Comparison of ENCODE assay signal across 18 cellular contexts in the genomic region with DNA sequence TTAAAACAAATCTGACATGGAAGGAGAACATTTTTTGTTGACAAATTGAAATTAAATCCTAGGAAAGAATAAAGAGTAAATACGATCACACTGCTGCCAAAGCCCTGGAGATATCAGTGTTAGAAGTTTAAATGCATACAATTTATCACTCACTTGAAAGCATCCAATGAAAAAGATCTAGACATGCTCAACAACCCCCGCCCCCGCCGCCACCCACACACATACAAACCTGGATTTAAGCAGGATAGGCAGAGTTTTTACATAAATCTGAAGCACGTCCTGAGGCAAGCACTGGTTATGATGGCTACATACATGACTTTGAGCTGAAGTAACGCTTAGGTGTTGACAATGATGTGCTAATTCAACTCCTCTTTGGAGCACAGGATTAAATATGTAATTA. TPM values are rescaled to one million over a fixed set of nuclear protein-coding genes. Genes with fewer than 3 reads are reported as not detected.
DNase-seq lines count a peak whose midpoint lies in the region; ATAC-seq, FAIRE-seq and TF ChIP-seq lines count a peak whose summit lies in the region.
"Had no signal": no experiment of that assay in that cellular context is flagged by ENCODE, and none has a peak within 500 bp of the region (broad histone marks: within the 10 kb centered on the region; RNA-seq: fewer than 3 reads in every experiment).

No MANE protein-coding gene starts in this region.

- H3K9ac ChIP-seq in K562 (ENCODE audit: insufficient read depth in 1 of 2, low read depth in 2 of 2, low read length in 2 of 2), result no peak overlapping the region

- ATAC-seq in K562, result no peak
- no peak for ATAC-seq in sciatic nerve
- ATAC-seq: CD8-positive, alpha-beta T cell; GM23338; HCT116 had no signal

- H3K27me3 ChIP-seq in K562 (ENCODE audit: control insufficient read depth in 2 of 2, insufficient read depth in 2 of 2, low read length in 2 of 2), result no peaks in the 10 kb centered on the region; a peak in 2 of 5 replicates

- H3K4me1 Mint-ChIP-seq in nephron progenitor cell, result peaks cover 10% of the 10 kb centered on the region

- TF ChIP-seq RAD21 in K562 (CRISPR knock-in tag; conservative IDR thresholded peaks at IDR 0.05 in 1 of 2, IDR thresholded peaks at IDR 0.05 in 1 of 2), result no peak

- no peak for TF ChIP-seq EP300 in K562 (IDR thresholded peaks at IDR 0.05; ENCODE audit: low read length)

- in situ Hi-C loops in K562 (cut with MboI), result no loop called here
- in situ Hi-C loops in KBM-7 (cut with MboI; ENCODE audit: low pct_unique_long_range_greater_than_20kb, low sequenced_read_pairs), result no loop called here

- H3K9me3 Mint-ChIP-seq in nephron progenitor cell, result no peaks in the 10 kb centered on the region
- H3K9me3 Mint-ChIP-seq: CD8-positive, alpha-beta T cell; GM23338; H9; HFFc6 had no signal

- no peak overlapping the region for H3K4me3 Mint-ChIP-seq in nephron progenitor cell
- H3K4me3 Mint-ChIP-seq: CD8-positive, alpha-beta T cell; GM23338; H9; HFFc6 had no signal

- WGBS in K562 (ENCODE audit: insufficient coverage, low coverage, missing lambda C conversion rate), result 0% methylated on average over 6 of the region's 6 CpGs

- no peaks in the 10 kb centered on the region for H3K9me1 ChIP-seq in K562 (ENCODE audit: control insufficient read depth, insufficient read depth, low read length)

- H3K36me3 ChIP-seq in HEK293 (ENCODE audit: control insufficient read depth in 2 of 2, insufficient read depth in 1 of 2, low read length in 2 of 2) (no peaks in the 10 kb centered on the region), K562 (ENCODE audit: control insufficient read depth, insufficient read depth, low read length) (no peaks in the 10 kb centered on the region)

- CTCF ChIA-PET in HEK293 (lab: Yijun Ruan, JAX), result interaction anchor here (0.6 to 2.7 kb wide), 4 partner anchors 150 to 296 kb away, joined by 3 to 9 read pairs (median 5); no protein-coding TSS in a partner anchor
- CTCF ChIA-PET in K562 (lab: Yijun Ruan, JAX; ENCODE audit: low intra/inter-chr PET ratio), result interaction anchor here (0.7 kb wide), 1 partner anchor 330 kb away, joined by 3 read pairs; no protein-coding TSS in a partner anchor

- TF ChIP-seq CTCF in HEK293 (tag by site-specific recombination; IDR thresholded peaks at IDR 0.05) (no peak), K562 (IDR thresholded peaks at IDR 0.05 in 2 of 3, conservative IDR thresholded peaks at IDR 0.05 in 1 of 3; ENCODE audit: insufficient read depth in 2 of 3, low read depth in 1 of 3, low read length in 3 of 3) (no peak), nephron progenitor cell (IDR thresholded peaks at IDR 0.05) (no peak)

- H3K9me3 ChIP-seq in HEK293 (ENCODE audit: control insufficient read depth, insufficient read depth, low read depth, low read length) (no peaks in the 10 kb centered on the region), K562 (replicated peaks; ENCODE audit: control insufficient read depth, insufficient read depth, low read depth, low read length) (no peaks in the 10 kb centered on the region)
- H3K9me3 ChIP-seq: Caco-2 had no signal

- H3K4me2 ChIP-seq in K562 (ENCODE audit: insufficient read depth, low read length), result no peak overlapping the region
- H3K4me2 ChIP-seq: GM23338 had no signal

- no peak for FAIRE-seq in K562 (lab: Jason Lieb, UNC)
- FAIRE-seq: GM19239 had no signal

- H3K27ac Mint-ChIP-seq in nephron progenitor cell, result no peak overlapping the region
- H3K27ac Mint-ChIP-seq: CD8-positive, alpha-beta T cell; GM23338; H9; HFFc6 had no signal

- H3K4me1 ChIP-seq in HEK293 (ENCODE audit: control insufficient read depth, insufficient read depth, low read length) (peaks cover 2% of the 10 kb centered on the region; the same call in 1 of the 2 replicates), K562 (replicated peaks in 1 of 2; ENCODE audit: control insufficient read depth in 2 of 2, insufficient read depth in 2 of 2, low read length in 2 of 2) (no peaks in the 10 kb centered on the region)
- H3K4me1 ChIP-seq: Caco-2 had no signal

- H3K4me3 ChIP-seq in HEK293 (ENCODE audit: low read depth, low read length), result no peak overlapping the region
- H3K4me3 ChIP-seq in K562, result no peak overlapping the region
- H3K4me3 ChIP-seq: GM23338 had no signal

- H2AFZ ChIP-seq in K562 (ENCODE audit: low read depth, low read length), result no peak overlapping the region
- H2AFZ ChIP-seq: GM23338 had no signal

- no peaks in the 10 kb centered on the region for H4K20me1 ChIP-seq in K562 (replicated peaks; ENCODE audit: control insufficient read depth, insufficient read depth, low read length)

- no peaks in the 10 kb centered on the region for H3K79me2 ChIP-seq in K562 (ENCODE audit: control insufficient read depth, insufficient read depth, low read length)

- BruUV-seq in K562 (replicated peaks; lab: Mats Ljungman, UMichigan), result no TSS peak

- POLR2A ChIA-PET in HEK293 (lab: Yijun Ruan, JAX), result interaction anchor here (0.6 to 1.4 kb wide), 2 partner anchors 8 to 303 kb away, joined by 3 read pairs; no protein-coding TSS in a partner anchor
- POLR2A ChIA-PET in K562 (lab: Yijun Ruan, JAX), result no interaction called here

- H3K27me3 Mint-ChIP-seq in nephron progenitor cell (ENCODE audit: low read depth, poor library complexity), result peaks cover 11% of the 10 kb centered on the region

- no peaks in the 10 kb centered on the region for H3K36me3 Mint-ChIP-seq in nephron progenitor cell (ENCODE audit: low read depth)

- TF ChIP-seq POLR2A in K562 (conservative IDR thresholded peaks at IDR 0.05), result no peak

- H3K27ac ChIP-seq in HEK293 (ENCODE audit: extremely low read depth, low read depth, low read length) (no peak overlapping the region), K562 (ENCODE audit: extremely low read depth, low read depth, low read length) (no peak overlapping the region)

- intact Hi-C loops in K562 (cut with micrococcal nuclease) (no loop called here), sciatic nerve (cut with DNase I) (no loop called here)

- no peak for DNase-seq in K562 (ENCODE audit: extremely low read depth in 1 of 4, low spot score in 3 of 4)
- DNase-seq in nephron progenitor cell, result peak; percentile 5
- no peak for DNase-seq in GF-D8 (lab: John Stamatoyannopoulos, UW)
- DNase-seq in sciatic nerve (ENCODE audit: low spot score), result no peak
- DNase-seq in NCI-H2081 (lab: John Stamatoyannopoulos, UW), result no peak
- DNase-seq in KBM-7, result no peak
- DNase-seq: Caco-2; CD8-positive, alpha-beta T cell; DMS 273 treated with DMSO at 0.1 percent for 48 hours; DMS79; EL; GDM1; H9; HFFc6 had no signal

TF ChIP-seq in HEK293, 187 proteins besides CTCF, POLR2A, EP300 and RAD21:
- TF ChIP-seq EGR2 (tag by site-specific recombination; IDR thresholded peaks at IDR 0.05; ENCODE audit: low read depth) (peak; percentile 75), ZFHX2 (tag by site-specific recombination; conservative IDR thresholded peaks at IDR 0.05) (peak; percentile 89), TCF7L2 (IDR thresholded peaks at IDR 0.05; ENCODE audit: borderline replicate concordance, low read depth, low read length) (0 out of 2 replicates have a peak, but pooled peaks have one; percentile 23), ZNF510 (tag by site-specific recombination; IDR thresholded peaks at IDR 0.05; ENCODE audit: insufficient replicate concordance) (no peak)

TF ChIP-seq in K562, 482 proteins besides CTCF, POLR2A, EP300 and RAD21:
- TF ChIP-seq TOE1 (IDR thresholded peaks at IDR 0.05; ENCODE audit: borderline replicate concordance), result no peak
- TF ChIP-seq TOE1 (CRISPR knock-in tag; IDR thresholded peaks at IDR 0.05; ENCODE audit: borderline replicate concordance, low read depth), result no peak
- TF ChIP-seq, protein P1, sequence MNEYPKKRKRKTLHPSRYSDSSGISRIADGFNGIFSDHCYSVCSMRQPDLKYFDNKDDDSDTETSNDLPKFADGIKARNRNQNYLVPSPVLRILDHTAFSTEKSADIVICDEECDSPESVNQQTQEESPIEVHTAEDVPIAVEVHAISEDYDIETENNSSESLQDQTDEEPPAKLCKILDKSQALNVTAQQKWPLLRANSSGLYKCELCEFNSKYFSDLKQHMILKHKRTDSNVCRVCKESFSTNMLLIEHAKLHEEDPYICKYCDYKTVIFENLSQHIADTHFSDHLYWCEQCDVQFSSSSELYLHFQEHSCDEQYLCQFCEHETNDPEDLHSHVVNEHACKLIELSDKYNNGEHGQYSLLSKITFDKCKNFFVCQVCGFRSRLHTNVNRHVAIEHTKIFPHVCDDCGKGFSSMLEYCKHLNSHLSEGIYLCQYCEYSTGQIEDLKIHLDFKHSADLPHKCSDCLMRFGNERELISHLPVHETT (CRISPR knock-in tag; conservative IDR thresholded peaks at IDR 0.05 in 1 of 2, IDR thresholded peaks at IDR 0.05 in 1 of 2), result no peak
- peak; percentile 24; the same call in 1 of the 2 replicates for TF ChIP-seq EGR1 (conservative IDR thresholded peaks at IDR 0.05)
- TF ChIP-seq SLC30A9 (CRISPR knock-in tag; IDR thresholded peaks at IDR 0.05), result no peak

RNA-seq across cellular contexts. Expression of a gene that starts 58.5 kb away (rescaled TPM):
- 2.5 and 10.4 TPM in 2 replicates for total RNA-seq in K562 (2011; cell fraction: chromatin; rRNA removed; ENCODE audit: low replicate concordance)
- 1.1 and 1.2 TPM in 2 replicates for total RNA-seq in K562 (2011; cell fraction: nucleolus; rRNA removed)
- 1.8 and 3.4 TPM in 2 replicates for total RNA-seq in K562 (2011; cell fraction: nucleoplasm; rRNA removed)
- total RNA-seq in K562 (2014; rRNA removed), result 0.73 and 1.3 TPM in 2 replicates
- 1.6 and 1.7 TPM in 2 replicates for total RNA-seq in K562 (2014; rRNA removed; fragmentation: Illumina TruSeq; extraction: Trizol)
- total RNA-seq in K562 (2015; rRNA removed; fragmentation: Illumina TruSeq; extraction: Trizol), result 0.94 and 1.2 TPM in 2 replicates
- total RNA-seq in K562 (2021), result 1.6 and 2.1 TPM in 2 replicates
- polyA plus RNA-seq in K562 (2011; rRNA removed), result 1.5 and 2.4 TPM in 2 replicates
- 0.52 and 1.5 TPM in 2 replicates for polyA plus RNA-seq in K562 (2011; cell fraction: cytosol; rRNA removed)
- 1.5 and 2.3 TPM in 2 replicates for polyA plus RNA-seq in K562 (2011; cell fraction: nucleus; rRNA removed)
- 1.6 and 2.3 TPM in 2 replicates for polyA plus RNA-seq in K562 (2012)
- polyA plus RNA-seq in K562 (2014; fragmentation: Illumina TruSeq; extraction: Trizol), result 0.83 and 0.91 TPM in 2 replicates
- 1 to 10 TPM in 1 of 2 experiments, under 1 TPM in 1; 0.73 to 1.6 TPM for polyA plus RNA-seq in K562 (2014; fragmentation: Nextera tagmentation; extraction: Ambion mirVana)
- 1.1 and 1.4 TPM in 2 replicates for polyA plus RNA-seq in K562 (2014; rRNA removed)
- 3.9 and 5.5 TPM in 2 replicates for polyA minus RNA-seq in K562 (2011; rRNA and poly(A)+ RNA removed)
- polyA minus RNA-seq in K562 (2011; cell fraction: cytosol; rRNA and poly(A)+ RNA removed), result 0.86 and 3.0 TPM in 2 replicates
- polyA minus RNA-seq in K562 (2011; cell fraction: nucleus; rRNA and poly(A)+ RNA removed), result 2.7 and 4.8 TPM in 2 replicates
- total RNA-seq in sciatic nerve, result 61.9 TPM
